Comparison of ENCODE assay signal across 19 cellular contexts in the genomic region with DNA sequence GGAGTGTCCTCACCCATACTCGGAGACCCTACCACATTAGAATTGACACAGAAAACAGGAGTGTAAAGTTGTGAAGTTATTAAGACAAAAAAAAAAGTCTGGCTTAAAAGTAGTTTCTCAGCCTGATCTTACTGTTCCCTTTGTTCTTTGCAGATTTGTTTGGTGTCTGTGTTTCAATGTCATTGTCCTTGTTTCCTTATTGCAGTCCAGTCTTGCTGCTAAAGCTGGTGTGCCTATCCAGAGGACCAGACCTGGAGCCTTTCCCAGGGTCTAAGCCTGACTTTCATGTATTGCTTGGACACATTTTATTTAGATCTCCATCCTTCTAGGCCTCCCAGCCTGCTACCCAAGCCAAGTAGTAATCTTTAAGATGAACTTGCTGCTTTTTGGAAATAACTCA. TPM values are rescaled to one million over a fixed set of nuclear protein-coding genes. Genes with fewer than 3 reads are reported as not detected.
DNase-seq lines count a peak whose midpoint lies in the region; ATAC-seq and TF ChIP-seq lines count a peak whose summit lies in the region.
"Had no signal": no experiment of that assay in that cellular context is flagged by ENCODE, and none has a peak within 500 bp of the region (broad histone marks: within the 10 kb centered on the region; RNA-seq: fewer than 3 reads in every experiment).

No MANE protein-coding gene starts in this region.

- peaks cover 15% of the 10 kb centered on the region for H3K4me1 Mint-ChIP-seq in activated CD4-positive, alpha-beta T cell treated with anti-CD3 and anti-CD28 coated beads for 36 hours
- no peaks in the 10 kb centered on the region for H3K4me1 Mint-ChIP-seq in central memory CD8-positive, alpha-beta T cell
- H3K4me1 Mint-ChIP-seq: B cell had no signal

- no peak overlapping the region for H3K27ac ChIP-seq in osteoblast (ENCODE audit: low read depth, low read length)
- H3K27ac ChIP-seq: 22Rv1, BLaER1, C4-2B, GM23248 had no signal

- TF ChIP-seq CTCF in mucosa of descending colon (IDR thresholded peaks at IDR 0.05) (no peak), osteoblast (IDR thresholded peaks at IDR 0.05; ENCODE audit: extremely low read depth, low read depth, low read length) (no peak)

- H4K20me1 ChIP-seq in osteoblast (ENCODE audit: insufficient read depth, low read length): no peaks in the 10 kb centered on the region
- H4K20me1 ChIP-seq: BLaER1 had no signal

- H3K27me3 ChIP-seq in osteoblast (ENCODE audit: insufficient read depth, low read length): no peaks in the 10 kb centered on the region
- H3K27me3 ChIP-seq: BLaER1 had no signal

- H3K4me1 ChIP-seq in mucosa of descending colon (ENCODE audit: low read depth): no peaks in the 10 kb centered on the region
- peaks cover 6% of the 10 kb centered on the region for H3K4me1 ChIP-seq in osteoblast (ENCODE audit: insufficient read depth, low read length)

- H3K79me2 ChIP-seq in osteoblast (ENCODE audit: insufficient read depth, low read length): no peaks in the 10 kb centered on the region

- H3K4me2 ChIP-seq in osteoblast (ENCODE audit: insufficient read depth, low read length): no peak overlapping the region
- H3K4me2 ChIP-seq: BLaER1 had no signal

- no peak for ATAC-seq in activated CD4-positive, alpha-beta T cell treated with anti-CD3 and anti-CD28 coated beads for 36 hours
- ATAC-seq in central memory CD8-positive, alpha-beta T cell (replicated peaks; ENCODE audit: extremely low read depth, poor library complexity, severe bottlenecking): no peak
- peak; percentile 53 for ATAC-seq in mucosa of descending colon
- ATAC-seq in GM18867 (IDR thresholded peaks at IDR 0.05; ENCODE audit: unreplicated experiment): no peak
- ATAC-seq: CD8-positive, alpha-beta T cell had no signal

- H3K9me3 ChIP-seq in mucosa of descending colon (no peaks in the 10 kb centered on the region), osteoblast (ENCODE audit: low read depth, low read length) (no peaks in the 10 kb centered on the region)
- H3K9me3 ChIP-seq: BLaER1 had no signal

- CTCF ChIA-PET in activated CD4-positive, alpha-beta T cell treated with anti-CD3 and anti-CD28 coated beads for 36 hours (lab: Charles Lee): interaction anchor here (0.6 to 1.8 kb wide), 3 partner anchors 13 to 441 kb away, joined by 3 to 12 read pairs (median 5); no protein-coding TSS in a partner anchor

- no peaks in the 10 kb centered on the region for H3K9me3 Mint-ChIP-seq in activated CD4-positive, alpha-beta T cell treated with anti-CD3 and anti-CD28 coated beads for 36 hours (ENCODE audit: low read depth)
- H3K9me3 Mint-ChIP-seq in central memory CD8-positive, alpha-beta T cell: no peaks in the 10 kb centered on the region
- H3K9me3 Mint-ChIP-seq: CD4-positive, CD25-positive, alpha-beta regulatory T cell; CD8-positive, alpha-beta T cell had no signal

- H3K4me3 Mint-ChIP-seq in activated CD4-positive, alpha-beta T cell treated with anti-CD3 and anti-CD28 coated beads for 36 hours: no peak overlapping the region
- no peak overlapping the region for H3K4me3 Mint-ChIP-seq in central memory CD8-positive, alpha-beta T cell
- H3K4me3 Mint-ChIP-seq: B cell; CD4-positive, CD25-positive, alpha-beta regulatory T cell; CD8-positive, alpha-beta T cell had no signal

- no peak for DNase-seq in activated CD4-positive, alpha-beta T cell treated with anti-CD3 and anti-CD28 coated beads for 36 hours
- no peak for DNase-seq in activated CD4-positive, alpha-beta T cell treated with anti-CD3 and anti-CD28 coated beads, Interleukin-2, amount 50 U/mL, for 1 hour
- no peak for DNase-seq in central memory CD8-positive, alpha-beta T cell (ENCODE audit: low spot score in 2 of 2)
- no peak for DNase-seq in mucosa of descending colon
- DNase-seq in stimulated activated CD4-positive, alpha-beta T cell treated with anti-CD3 and anti-CD28 coated beads, Interleukin-2, amount 100 ng/mL, for 48 hours: no peak
- no peak for DNase-seq in osteoblast (ENCODE audit: insufficient read length, low spot score, missing footprints)
- DNase-seq: Caco-2; CD4-positive, CD25-positive, alpha-beta regulatory T cell; CD8-positive, alpha-beta T cell; DMS153; DND-41; GM23248; H7; HCEC 1CT had no signal

- H3K27ac Mint-ChIP-seq in activated CD4-positive, alpha-beta T cell treated with anti-CD3 and anti-CD28 coated beads for 36 hours: peak overlapping the region; percentile 21
- H3K27ac Mint-ChIP-seq in central memory CD8-positive, alpha-beta T cell (ENCODE audit: low read depth): peak overlapping the region; percentile 10
- H3K27ac Mint-ChIP-seq: B cell; CD8-positive, alpha-beta T cell had no signal

- H3K36me3 Mint-ChIP-seq in activated CD4-positive, alpha-beta T cell treated with anti-CD3 and anti-CD28 coated beads for 36 hours (ENCODE audit: low read depth): peaks cover 52% of the 10 kb centered on the region
- H3K36me3 Mint-ChIP-seq in central memory CD8-positive, alpha-beta T cell (ENCODE audit: insufficient read depth): peaks cover 28% of the 10 kb centered on the region

- POLR2A ChIA-PET in activated CD4-positive, alpha-beta T cell treated with anti-CD3 and anti-CD28 coated beads for 36 hours (lab: Charles Lee): no interaction called here

- no peak overlapping the region for H3K4me3 ChIP-seq in mucosa of descending colon
- H3K4me3 ChIP-seq in osteoblast (ENCODE audit: insufficient read depth, low read length): no peak overlapping the region
- H3K4me3 ChIP-seq: BLaER1, GM23248 had no signal

- H3K36me3 ChIP-seq in mucosa of descending colon (ENCODE audit: low read depth) (no peaks in the 10 kb centered on the region), osteoblast (ENCODE audit: insufficient read depth, low read length) (peaks cover 22% of the 10 kb centered on the region)

- H3K27me3 Mint-ChIP-seq in activated CD4-positive, alpha-beta T cell treated with anti-CD3 and anti-CD28 coated beads for 36 hours: no peaks in the 10 kb centered on the region
- no peaks in the 10 kb centered on the region for H3K27me3 Mint-ChIP-seq in central memory CD8-positive, alpha-beta T cell
- H3K27me3 Mint-ChIP-seq: B cell; CD4-positive, CD25-positive, alpha-beta regulatory T cell had no signal

- H2AFZ ChIP-seq in osteoblast (ENCODE audit: low read length): no peak overlapping the region
- H2AFZ ChIP-seq: GM23248 had no signal

- intact Hi-C loops in activated CD4-positive, alpha-beta T cell treated with anti-CD3 and anti-CD28 coated beads for 36 hours (cut with DNase I, micrococcal nuclease): no loop called here
- intact Hi-C loops in mucosa of descending colon (cut with DNase I, micrococcal nuclease): no loop called here

RNA-seq across cellular contexts. Expression of gene PRMT3, which starts 11.4 kb away (rescaled TPM):
- 10 to 100 TPM; 36.5 to 39.0 TPM for total RNA-seq in activated CD4-positive, alpha-beta T cell treated with anti-CD3 and anti-CD28 coated beads for 36 hours
- total RNA-seq in mucosa of descending colon (10 to 100 TPM; 11.6 to 12.7 (median 11.8) TPM), osteoblast (20.3 and 20.6 TPM in 2 replicates)

RNA-seq across cellular contexts. Expression of gene HTATIP2, which starts 12.6 kb away (rescaled TPM):
- 10 to 100 TPM; 41.4 to 60.4 TPM for total RNA-seq in activated CD4-positive, alpha-beta T cell treated with anti-CD3 and anti-CD28 coated beads for 36 hours
- total RNA-seq in mucosa of descending colon (100 to 1,000 TPM in 2 of 3 donors, 10 to 100 TPM in 1; 72.6 to 148 (median 129) TPM), osteoblast (24.2 and 46.3 TPM in 2 replicates)
